1 cellular context compared by ENCODE assay signal in the genomic region with DNA sequence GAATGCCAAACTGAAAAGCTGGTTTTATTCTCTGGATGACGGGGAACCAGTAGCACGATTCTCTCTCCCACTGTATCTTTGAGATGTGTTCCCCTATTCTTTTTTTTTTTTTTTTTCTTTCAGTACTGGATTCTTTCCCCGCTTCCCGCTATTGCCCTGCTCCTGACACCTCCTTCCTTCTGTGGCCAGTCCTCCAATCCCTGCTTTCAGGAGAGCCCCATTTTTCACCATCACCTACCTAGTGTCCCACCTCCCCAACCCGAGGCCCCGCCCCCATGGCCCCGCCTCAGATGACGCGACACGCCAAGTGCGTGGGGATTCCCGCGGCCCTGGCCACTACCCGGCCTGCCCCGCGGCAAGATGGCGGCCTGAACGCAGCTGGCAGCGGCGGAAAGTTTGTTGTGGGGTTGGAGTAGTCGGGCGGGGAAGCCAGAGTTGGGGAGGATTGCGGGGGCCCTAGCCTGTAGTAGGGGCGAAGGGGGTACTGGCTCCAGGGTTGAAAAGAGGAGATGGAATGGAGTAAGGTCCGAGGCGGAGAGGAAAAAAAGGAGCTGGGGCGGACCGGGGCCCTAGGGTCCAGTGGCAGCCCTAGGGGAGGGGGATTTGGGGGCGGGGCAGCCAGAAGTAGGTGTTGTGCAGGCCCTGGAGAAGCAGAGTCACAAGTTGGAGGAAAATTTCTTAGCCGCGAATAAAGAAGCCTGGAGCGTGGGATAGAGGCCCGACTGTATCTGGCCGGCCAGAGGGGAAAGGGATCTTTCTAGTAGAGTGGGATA.
TF ChIP-seq lines count a peak whose summit lies in the region.

A gene with protein sequence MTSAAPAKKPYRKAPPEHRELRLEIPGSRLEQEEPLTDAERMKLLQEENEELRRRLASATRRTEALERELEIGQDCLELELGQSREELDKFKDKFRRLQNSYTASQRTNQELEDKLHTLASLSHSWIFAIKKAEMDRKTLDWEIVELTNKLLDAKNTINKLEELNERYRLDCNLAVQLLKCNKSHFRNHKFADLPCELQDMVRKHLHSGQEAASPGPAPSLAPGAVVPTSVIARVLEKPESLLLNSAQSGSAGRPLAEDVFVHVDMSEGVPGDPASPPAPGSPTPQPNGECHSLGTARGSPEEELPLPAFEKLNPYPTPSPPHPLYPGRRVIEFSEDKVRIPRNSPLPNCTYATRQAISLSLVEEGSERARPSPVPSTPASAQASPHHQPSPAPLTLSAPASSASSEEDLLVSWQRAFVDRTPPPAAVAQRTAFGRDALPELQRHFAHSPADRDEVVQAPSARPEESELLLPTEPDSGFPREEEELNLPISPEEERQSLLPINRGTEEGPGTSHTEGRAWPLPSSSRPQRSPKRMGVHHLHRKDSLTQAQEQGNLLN (plus strand): TSS at position 336 of the 773 bp plus-strand sequence. CDS start 21,432 bp downstream, outside the sequence.

TF ChIP-seq in GM12878, 131 proteins besides CTCF, POLR2A, EP300 and RAD21 (continued from another document):
- TF ChIP-seq ATF3 (IDR thresholded peaks at IDR 0.05; ENCODE audit: borderline replicate concordance, extremely low read depth, low read depth, low read length) (no peak), NBN (IDR thresholded peaks at IDR 0.05) (0 out of 2 replicates have a peak, but pooled peaks have one; percentile 55), ZBTB4 (CRISPR knock-in tag; IDR thresholded peaks at IDR 0.05) (no peak), RUNX3 (IDR thresholded peaks at IDR 0.05; ENCODE audit: low read length) (peak; percentile 14), PML (IDR thresholded peaks at IDR 0.05; ENCODE audit: low read length) (0 out of 2 replicates have a peak, but pooled peaks have one; percentile 33), PBX3 (IDR thresholded peaks at IDR 0.05; ENCODE audit: insufficient replicate concordance, low read depth, low read length) (peak; percentile 2), TBL1XR1 (IDR thresholded peaks at IDR 0.05; ENCODE audit: low read depth, low read length) (peak; percentile 31; the same call in 1 of the 2 replicates), YY1 (IDR thresholded peaks at IDR 0.05; ENCODE audit: low read depth, low read length) (peak; percentile 98), SIX5 (IDR thresholded peaks at IDR 0.05; ENCODE audit: low read depth, low read length, severe bottlenecking) (peak; percentile 25), SIN3A (IDR thresholded peaks at IDR 0.05; ENCODE audit: low read depth, low read length) (peak; percentile 71; the same call in 1 of the 2 replicates), MTA3 (IDR thresholded peaks at IDR 0.05; ENCODE audit: borderline replicate concordance, low read length) (no peak), EGR1 (IDR thresholded peaks at IDR 0.05; ENCODE audit: borderline replicate concordance in 1 of 2, low read depth in 2 of 2, low read length in 2 of 2) (0 out of 3 replicates have a peak, but pooled peaks of 1 of the 2 experiments have one; percentile 21), JUND (IDR thresholded peaks at IDR 0.05; ENCODE audit: low read depth, low read length) (0 out of 2 replicates have a peak, but pooled peaks have one; percentile 7), RAD51 (IDR thresholded peaks at IDR 0.05) (no peak), CREB1 (IDR thresholded peaks at IDR 0.05; ENCODE audit: low read depth) (peak; percentile 88), NFXL1 (IDR thresholded peaks at IDR 0.05; ENCODE audit: borderline replicate concordance) (no peak), BACH1 (IDR thresholded peaks at IDR 0.05; ENCODE audit: borderline replicate concordance) (peak; percentile 37; the same call in 1 of the 2 replicates), TCF12 (IDR thresholded peaks at IDR 0.05; ENCODE audit: low read depth, low read length) (peak; percentile 81), BHLHE40 (IDR thresholded peaks at IDR 0.05; ENCODE audit: borderline replicate concordance in 1 of 2, low read depth in 2 of 2, low read length in 1 of 2) (0 out of 4 replicates have a peak, but pooled peaks of 1 of the 2 experiments have one; percentile 12), ATF7 (IDR thresholded peaks at IDR 0.05; ENCODE audit: low read depth) (peak; percentile 40; the same call in 1 of the 2 replicates), SMAD5 (IDR thresholded peaks at IDR 0.05; ENCODE audit: low read depth) (peak; percentile 69; the same call in 1 of the 2 replicates), YBX1 (IDR thresholded peaks at IDR 0.05) (0 out of 2 replicates have a peak, but pooled peaks have one; percentile 34), HDGF (IDR thresholded peaks at IDR 0.05) (no peak), IRF5 (IDR thresholded peaks at IDR 0.05; ENCODE audit: borderline replicate concordance) (no peak), FOS (IDR thresholded peaks at IDR 0.05; ENCODE audit: borderline replicate concordance, extremely low read depth, insufficient read length) (no peak), RELB (IDR thresholded peaks at IDR 0.05; ENCODE audit: low read depth) (peak; percentile 80), TAF1 (IDR thresholded peaks at IDR 0.05; ENCODE audit: borderline replicate concordance, low read depth, low read length) (peak; percentile 96), POU2F2 (IDR thresholded peaks at IDR 0.05; ENCODE audit: borderline replicate concordance, low read depth, low read length) (peak; percentile 82; the same call in 2 of the 3 replicates), TCF3 (IDR thresholded peaks at IDR 0.05; ENCODE audit: borderline replicate concordance, insufficient read depth, low read depth, low read length) (peak; percentile 78), POLR2AphosphoS2 (IDR thresholded peaks at IDR 0.05; ENCODE audit: low read depth, low read length) (peak; percentile 53; the same call in 1 of the 2 replicates), SRF (IDR thresholded peaks at IDR 0.05; ENCODE audit: low read depth in 2 of 2, low read length in 2 of 2) (0 out of 4 replicates have a peak, but pooled peaks of 1 of the 2 experiments have one; percentile 14), CBFB (IDR thresholded peaks at IDR 0.05; ENCODE audit: low read depth) (peak; percentile 63; the same call in 1 of the 2 replicates)
- TF ChIP-seq, protein P1, sequence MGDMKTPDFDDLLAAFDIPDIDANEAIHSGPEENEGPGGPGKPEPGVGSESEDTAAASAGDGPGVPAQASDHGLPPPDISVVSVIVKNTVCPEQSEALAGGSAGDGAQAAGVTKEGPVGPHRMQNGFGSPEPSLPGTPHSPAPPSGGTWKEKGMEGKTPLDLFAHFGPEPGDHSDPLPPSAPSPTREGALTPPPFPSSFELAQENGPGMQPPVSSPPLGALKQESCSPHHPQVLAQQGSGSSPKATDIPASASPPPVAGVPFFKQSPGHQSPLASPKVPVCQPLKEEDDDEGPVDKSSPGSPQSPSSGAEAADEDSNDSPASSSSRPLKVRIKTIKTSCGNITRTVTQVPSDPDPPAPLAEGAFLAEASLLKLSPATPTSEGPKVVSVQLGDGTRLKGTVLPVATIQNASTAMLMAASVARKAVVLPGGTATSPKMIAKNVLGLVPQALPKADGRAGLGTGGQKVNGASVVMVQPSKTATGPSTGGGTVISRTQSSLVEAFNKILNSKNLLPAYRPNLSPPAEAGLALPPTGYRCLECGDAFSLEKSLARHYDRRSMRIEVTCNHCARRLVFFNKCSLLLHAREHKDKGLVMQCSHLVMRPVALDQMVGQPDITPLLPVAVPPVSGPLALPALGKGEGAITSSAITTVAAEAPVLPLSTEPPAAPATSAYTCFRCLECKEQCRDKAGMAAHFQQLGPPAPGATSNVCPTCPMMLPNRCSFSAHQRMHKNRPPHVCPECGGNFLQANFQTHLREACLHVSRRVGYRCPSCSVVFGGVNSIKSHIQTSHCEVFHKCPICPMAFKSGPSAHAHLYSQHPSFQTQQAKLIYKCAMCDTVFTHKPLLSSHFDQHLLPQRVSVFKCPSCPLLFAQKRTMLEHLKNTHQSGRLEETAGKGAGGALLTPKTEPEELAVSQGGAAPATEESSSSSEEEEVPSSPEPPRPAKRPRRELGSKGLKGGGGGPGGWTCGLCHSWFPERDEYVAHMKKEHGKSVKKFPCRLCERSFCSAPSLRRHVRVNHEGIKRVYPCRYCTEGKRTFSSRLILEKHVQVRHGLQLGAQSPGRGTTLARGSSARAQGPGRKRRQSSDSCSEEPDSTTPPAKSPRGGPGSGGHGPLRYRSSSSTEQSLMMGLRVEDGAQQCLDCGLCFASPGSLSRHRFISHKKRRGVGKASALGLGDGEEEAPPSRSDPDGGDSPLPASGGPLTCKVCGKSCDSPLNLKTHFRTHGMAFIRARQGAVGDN (IDR thresholded peaks at IDR 0.05), result peak; percentile 55; the same call in 1 of the 2 replicates
TF ChIP-seq in GM12878: peak in this region for 32.
